ENCODE assay signal across 14 cellular contexts in the genomic region with DNA sequence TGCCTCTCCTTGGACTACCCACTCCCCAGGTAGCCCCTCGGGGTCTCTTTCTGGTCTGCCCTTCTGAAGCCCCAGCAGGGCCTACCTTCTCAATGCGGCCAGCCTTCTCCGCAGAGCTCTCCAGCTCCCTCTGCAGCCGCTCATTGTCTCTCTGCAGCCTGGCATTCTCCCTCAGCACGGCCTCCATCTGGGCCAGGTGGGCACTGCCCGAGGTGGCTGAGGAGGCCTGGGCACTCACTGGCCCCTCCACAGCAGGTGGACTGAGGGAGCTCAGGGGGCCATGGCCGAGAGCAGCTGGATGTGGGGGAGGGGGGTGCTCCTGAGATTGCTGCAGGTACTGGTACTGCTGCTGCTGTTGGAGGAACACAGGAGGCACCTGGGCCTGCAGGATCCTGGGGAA. TPM values are rescaled to one million over a fixed set of nuclear protein-coding genes. Genes with fewer than 3 reads are reported as not detected.
DNase-seq lines count a peak whose midpoint lies in the region; ATAC-seq and TF ChIP-seq lines count a peak whose summit lies in the region.
"Had no signal": no experiment of that assay in that cellular context is flagged by ENCODE, and none has a peak within 500 bp of the region (broad histone marks: within the 10 kb centered on the region; RNA-seq: fewer than 3 reads in every experiment).

No MANE protein-coding gene starts in this region.

- no peak for TF ChIP-seq EP300 in upper lobe of left lung (IDR thresholded peaks at IDR 0.05)

- peaks cover 48% of the 10 kb centered on the region for H3K4me1 Mint-ChIP-seq in type B pancreatic cell (ENCODE audit: unreplicated experiment)

- H3K27me3 ChIP-seq in colonic mucosa (no peaks in the 10 kb centered on the region), muscle layer of colon (ENCODE audit: control insufficient read depth in 1 of 2, insufficient read depth in 2 of 2, low read length in 2 of 2) (no peaks in the 10 kb centered on the region), upper lobe of left lung (no peaks in the 10 kb centered on the region)

- ATAC-seq in upper lobe of left lung (ENCODE audit: low FRiP score in 2 of 2), result no peak
- no peak for ATAC-seq in HG03378 (IDR thresholded peaks at IDR 0.05; ENCODE audit: unreplicated experiment)
- ATAC-seq: HCT116, left colon had no signal

- H3K4me3 ChIP-seq in colonic mucosa, result no peak overlapping the region
- no peak overlapping the region for H3K4me3 ChIP-seq in muscle layer of colon (ENCODE audit: low read depth in 1 of 2, low read length in 2 of 2)
- peak overlapping the region in 1 of 4 donors; percentile 1 for H3K4me3 ChIP-seq in upper lobe of left lung

- no peak for TF ChIP-seq CTCF in colonic mucosa (IDR thresholded peaks at IDR 0.05)
- no peak for TF ChIP-seq CTCF in upper lobe of left lung (IDR thresholded peaks at IDR 0.05)
- TF ChIP-seq CTCF in type B pancreatic cell (conservative IDR thresholded peaks at IDR 0.05), result no peak

- peaks cover 44% of the 10 kb centered on the region for H3K36me3 Mint-ChIP-seq in type B pancreatic cell
- H3K36me3 Mint-ChIP-seq: activated naive CD8-positive, alpha-beta T cell treated with anti-CD3 and anti-CD28 coated beads, Interleukin-2, amount 10 ng/mL, durations not matched to agents 7 days and 5 days had no signal

- WGBS in upper lobe of left lung, 2 donors, result 74 to 78% methylated on average over 5 to 7 of the region's 7 CpGs

- H3K27ac ChIP-seq in colonic mucosa (no peak overlapping the region), muscle layer of colon (ENCODE audit: low read depth, low read length) (peak overlapping the region; percentile 48), upper lobe of left lung (peak overlapping the region; percentile 97 to 100 (median 98))

- intact Hi-C loops in colonic mucosa (cut with DNase I), result no loop called here

- H3K4me3 Mint-ChIP-seq in type B pancreatic cell, result no peak overlapping the region
- H3K4me3 Mint-ChIP-seq: activated naive CD8-positive, alpha-beta T cell treated with anti-CD3 and anti-CD28 coated beads, Interleukin-2, amount 10 ng/mL, durations not matched to agents 7 days and 5 days had no signal

- H3K27ac Mint-ChIP-seq in type B pancreatic cell, result no peak overlapping the region
- H3K27ac Mint-ChIP-seq: activated naive CD8-positive, alpha-beta T cell treated with anti-CD3 and anti-CD28 coated beads, Interleukin-2, amount 10 ng/mL, durations not matched to agents 7 days and 5 days had no signal

- no peaks in the 10 kb centered on the region for H3K27me3 Mint-ChIP-seq in type B pancreatic cell

- TF ChIP-seq POLR2A in upper lobe of left lung (IDR thresholded peaks at IDR 0.05), result no peak

- H3K9ac ChIP-seq in colonic mucosa (ENCODE audit: low read depth in 2 of 2, low read length in 2 of 2) (no peak overlapping the region), muscle layer of colon (ENCODE audit: low read length) (no peak overlapping the region)

- DNase-seq in activated CD8-positive, alpha-beta memory T cell treated with anti-CD3 and anti-CD28 coated beads, Interleukin-2, amount 50 U/mL, for 48 hours, result peak; percentile 44
- DNase-seq in activated CD8-positive, alpha-beta memory T cell treated with anti-CD3 and anti-CD28 coated beads, Interleukin-2, amount 50 U/mL, for 4 hours, result no peak
- DNase-seq in colonic mucosa, result peak; percentile 16
- peak; percentile 16 to 59 for DNase-seq in upper lobe of left lung
- no peak for DNase-seq in type B pancreatic cell (ENCODE audit: extremely low spot score, unreplicated experiment)
- no peak for DNase-seq in germinal center (ENCODE audit: low spot score)
- DNase-seq: ACHN; activated CD4-positive, alpha-beta T cell treated with anti-CD3 and anti-CD28 coated beads, Interleukin-2, amount 50 U/mL, for 4 hours; activated naive CD8-positive, alpha-beta T cell treated with anti-CD3 and anti-CD28 coated beads, Interleukin-2, amount 10 ng/mL, durations not matched to agents 7 days and 5 days; T-helper 1 cell had no signal

- no peaks in the 10 kb centered on the region for H3K36me3 ChIP-seq in colonic mucosa
- H3K36me3 ChIP-seq in muscle layer of colon (ENCODE audit: insufficient read depth, low read length), result peaks cover 90% of the 10 kb centered on the region
- peaks cover 35 to 79% (median 64%) of the 10 kb centered on the region in 4 donors for H3K36me3 ChIP-seq in upper lobe of left lung

- no peaks in the 10 kb centered on the region for H3K9me3 Mint-ChIP-seq in type B pancreatic cell
- H3K9me3 Mint-ChIP-seq: activated naive CD8-positive, alpha-beta T cell treated with anti-CD3 and anti-CD28 coated beads, Interleukin-2, amount 10 ng/mL, durations not matched to agents 7 days and 5 days had no signal

- H3K9me3 ChIP-seq in colonic mucosa (no peaks in the 10 kb centered on the region), muscle layer of colon (ENCODE audit: low read length) (no peaks in the 10 kb centered on the region), upper lobe of left lung (no peaks in the 10 kb centered on the region)

- H3K4me1 ChIP-seq in colonic mucosa (peaks cover 21% of the 10 kb centered on the region), muscle layer of colon (ENCODE audit: insufficient read depth, low read length) (peaks cover 96% of the 10 kb centered on the region), upper lobe of left lung (peaks cover 97 to 100% (median 99%) of the 10 kb centered on the region in 4 donors)

RNA-seq across cellular contexts. Expression of a gene that starts 6.8 kb away (rescaled TPM):
- total RNA-seq in colonic mucosa (10 to 100 TPM; 17.8 to 19.9 TPM), upper lobe of left lung (100 to 1,000 TPM in 5 of 6 donors, 10 to 100 TPM in 1; 73.3 to 179 (median 132) TPM), type B pancreatic cell (ENCODE audit: low replicate concordance) (79.2 and 122 TPM in 2 replicates)
- total RNA-seq: activated naive CD8-positive, alpha-beta T cell treated with anti-CD3 and anti-CD28 coated beads, Interleukin-2, amount 10 ng/mL, durations not matched to agents 7 days and 5 days had no signal

Comparison
In these comparisons a context has a peak if more than half of its experiments do, and no peak if none do; other contexts are left out.
1. DNase-seq: peak in activated CD8-positive, alpha-beta memory T cell treated with anti-CD3 and anti-CD28 coated beads, Interleukin-2, amount 50 U/mL, for 48 hours (single experiment), colonic mucosa (single experiment) and upper lobe of left lung (2 of 2); none in activated CD8-positive, alpha-beta memory T cell treated with anti-CD3 and anti-CD28 coated beads, Interleukin-2, amount 50 U/mL, for 4 hours (single experiment), type B pancreatic cell (single experiment) and germinal center (single experiment).